Comparison of ENCODE assay signal across 12 cellular contexts in genomic region chr6:147154454-147154853, GRCh38. TPM values are rescaled to one million over a fixed set of nuclear protein-coding genes. Genes with fewer than 3 reads are reported as not detected.
DNase-seq lines count a peak whose midpoint lies in the region; ATAC-seq lines count a peak whose summit lies in the region.
"Had no signal": no experiment of that assay in that cellular context is flagged by ENCODE, and none has a peak within 500 bp of the region (broad histone marks: within the 10 kb centered on the region; RNA-seq: fewer than 3 reads in every experiment).

No MANE protein-coding gene starts in this region.

- no peak overlapping the region for H3K27ac Mint-ChIP-seq in activated T-cell treated with anti-CD3 and anti-CD28 coated beads, Interleukin-2, amount 50 U/mL, for 72 hours
- H3K27ac Mint-ChIP-seq in activated T-helper 2 cell treated with anti-CD3 and anti-CD28 coated beads, Interferon-gamma antibody, Interleukin-2, Interleukin-4, amounts not matched to agents 10 μg/mL and 5 μg/mL and 100 μg/mL, durations not matched to agents 14 hours and 24 hours and 36 hours = no peak overlapping the region

- intact Hi-C loops in activated T-helper 2 cell treated with anti-CD3 and anti-CD28 coated beads, Interferon-gamma antibody, Interleukin-2, Interleukin-4, amounts not matched to agents 10 μg/mL and 5 μg/mL and 100 μg/mL, durations not matched to agents 14 hours and 24 hours and 36 hours (cut with micrococcal nuclease) = no loop called here

- H3K4me3 Mint-ChIP-seq in activated T-cell treated with anti-CD3 and anti-CD28 coated beads, Interleukin-2, amount 50 U/mL, for 72 hours = no peak overlapping the region
- H3K4me3 Mint-ChIP-seq in activated T-helper 2 cell treated with anti-CD3 and anti-CD28 coated beads, Interferon-gamma antibody, Interleukin-2, Interleukin-4, amounts not matched to agents 10 μg/mL and 5 μg/mL and 100 μg/mL, durations not matched to agents 14 hours and 24 hours and 36 hours (ENCODE audit: low read depth) = no peak overlapping the region

- H3K27me3 Mint-ChIP-seq in activated T-cell treated with anti-CD3 and anti-CD28 coated beads, Interleukin-2, amount 50 U/mL, for 72 hours (ENCODE audit: low read depth) = peaks cover 16% of the 10 kb centered on the region
- H3K27me3 Mint-ChIP-seq in activated T-helper 2 cell treated with anti-CD3 and anti-CD28 coated beads, Interferon-gamma antibody, Interleukin-2, Interleukin-4, amounts not matched to agents 10 μg/mL and 5 μg/mL and 100 μg/mL, durations not matched to agents 14 hours and 24 hours and 36 hours (ENCODE audit: low read depth) = peaks cover 3% of the 10 kb centered on the region

- DNase-seq in SIG-M5 treated with dmso at 0.1 percent for 504 hours (lab: John Stamatoyannopoulos, UW; ENCODE audit: unreplicated experiment) (peak; percentile 7), SIG-M5 (lab: John Stamatoyannopoulos, UW) (no peak), NCI-H69 (lab: John Stamatoyannopoulos, UW) (peak; percentile 95), stromal cell of bone marrow (ENCODE audit: low read depth) (peak; percentile 61), NCI-H82 (lab: John Stamatoyannopoulos, UW) (no peak)
- DNase-seq in activated T-cell treated with anti-CD3 and anti-CD28 coated beads, Interleukin-2, amount 50 U/mL, for 72 hours = no peak
- DNase-seq in activated T-helper 2 cell treated with anti-CD3 and anti-CD28 coated beads, Interferon-gamma antibody, Interleukin-2, Interleukin-4, amounts not matched to agents 10 μg/mL and 5 μg/mL and 100 μg/mL, durations not matched to agents 14 hours and 24 hours and 36 hours (ENCODE audit: low spot score) = no peak
- DNase-seq: ACHN, mesendoderm, NCI-H2227 treated with DMSO at 0.1 percent for 48 hours, right cardiac atrium had no signal

- no peaks in the 10 kb centered on the region for H3K9me3 Mint-ChIP-seq in activated T-cell treated with anti-CD3 and anti-CD28 coated beads, Interleukin-2, amount 50 U/mL, for 72 hours
- H3K9me3 Mint-ChIP-seq in activated T-helper 2 cell treated with anti-CD3 and anti-CD28 coated beads, Interferon-gamma antibody, Interleukin-2, Interleukin-4, amounts not matched to agents 10 μg/mL and 5 μg/mL and 100 μg/mL, durations not matched to agents 14 hours and 24 hours and 36 hours = no peaks in the 10 kb centered on the region

- H3K36me3 Mint-ChIP-seq in activated T-cell treated with anti-CD3 and anti-CD28 coated beads, Interleukin-2, amount 50 U/mL, for 72 hours (ENCODE audit: insufficient read depth in 2 of 2) = no peaks in the 10 kb centered on the region
- H3K36me3 Mint-ChIP-seq in activated T-helper 2 cell treated with anti-CD3 and anti-CD28 coated beads, Interferon-gamma antibody, Interleukin-2, Interleukin-4, amounts not matched to agents 10 μg/mL and 5 μg/mL and 100 μg/mL, durations not matched to agents 14 hours and 24 hours and 36 hours (ENCODE audit: low read depth) = no peaks in the 10 kb centered on the region

- peak; percentile 93 for ATAC-seq in esophagus mucosa
- no peak for ATAC-seq in activated T-cell treated with anti-CD3 and anti-CD28 coated beads, Interleukin-2, amount 50 U/mL, for 72 hours (replicated peaks in 1 of 2)
- ATAC-seq: right cardiac atrium had no signal

- H3K4me1 Mint-ChIP-seq in activated T-cell treated with anti-CD3 and anti-CD28 coated beads, Interleukin-2, amount 50 U/mL, for 72 hours (ENCODE audit: low read depth) = no peaks in the 10 kb centered on the region
- H3K4me1 Mint-ChIP-seq in activated T-helper 2 cell treated with anti-CD3 and anti-CD28 coated beads, Interferon-gamma antibody, Interleukin-2, Interleukin-4, amounts not matched to agents 10 μg/mL and 5 μg/mL and 100 μg/mL, durations not matched to agents 14 hours and 24 hours and 36 hours (ENCODE audit: low read depth) = no peaks in the 10 kb centered on the region

RNA-seq across cellular contexts. Expression of gene STXBP5, which starts 49.8 kb away (rescaled TPM):
- total RNA-seq in esophagus mucosa = 27.8 TPM
- total RNA-seq in activated T-cell treated with anti-CD3 and anti-CD28 coated beads, Interleukin-2, amount 50 U/mL, for 72 hours = 10 to 100 TPM; 22.1 to 28.7 TPM
- total RNA-seq in activated T-helper 2 cell treated with anti-CD3 and anti-CD28 coated beads, Interferon-gamma antibody, Interleukin-2, Interleukin-4, amounts not matched to agents 10 μg/mL and 5 μg/mL and 100 μg/mL, durations not matched to agents 14 hours and 24 hours and 36 hours = 21.2 and 22.7 TPM in 2 replicates

Comparison
In these comparisons a context has a peak if more than half of its experiments do, and no peak if none do; other contexts are left out.
1. DNase-seq: peak in SIG-M5 treated with dmso at 0.1 percent for 504 hours (single experiment), NCI-H69 (single experiment) and stromal cell of bone marrow (single experiment); none in SIG-M5 (single experiment), activated T-cell treated with anti-CD3 and anti-CD28 coated beads, Interleukin-2, amount 50 U/mL, for 72 hours (0 of 2), NCI-H82 (single experiment) and activated T-helper 2 cell treated with anti-CD3 and anti-CD28 coated beads, Interferon-gamma antibody, Interleukin-2, Interleukin-4, amounts not matched to agents 10 μg/mL and 5 μg/mL and 100 μg/mL, durations not matched to agents 14 hours and 24 hours and 36 hours (single experiment).